ENCODE assay signal across 19 cellular contexts in genomic region chr1:37255868-37256267, GRCh38.
"Had no signal": no experiment of that assay in that cellular context is flagged by ENCODE, and none has a peak within 500 bp of the region (broad histone marks: within the 10 kb centered on the region; RNA-seq: fewer than 3 reads in every experiment).

No MANE protein-coding gene starts in this region.

- ATAC-seq: activated CD8-positive, alpha-beta memory T cell treated with anti-CD3 and anti-CD28 coated beads, Interleukin-2, amount 10 ng/mL, durations not matched to agents 7 days and 5 days; activated CD8-positive, alpha-beta T cell treated with anti-CD3 and anti-CD28 coated beads, Interleukin-2, amount 10 ng/mL, durations not matched to agents 7 days and 5 days; lower lobe of right lung; natural killer cell had no signal

- H3K4me1 Mint-ChIP-seq: activated CD8-positive, alpha-beta memory T cell treated with anti-CD3 and anti-CD28 coated beads, Interleukin-2, amount 10 ng/mL, durations not matched to agents 7 days and 5 days; natural killer cell had no signal

- H3K27ac Mint-ChIP-seq: activated CD8-positive, alpha-beta memory T cell treated with anti-CD3 and anti-CD28 coated beads, Interleukin-2, amount 10 ng/mL, durations not matched to agents 7 days and 5 days; activated CD8-positive, alpha-beta T cell treated with anti-CD3 and anti-CD28 coated beads, Interleukin-2, amount 10 ng/mL, durations not matched to agents 7 days and 5 days; activated naive CD8-positive, alpha-beta T cell; activated T-helper 2 cell treated with anti-CD3 and anti-CD28 coated beads, Interferon-gamma antibody, Interleukin-2, Interleukin-4, amounts not matched to agents 10 μg/mL and 5 μg/mL and 100 μg/mL, durations not matched to agents 14 hours and 24 hours and 36 hours; natural killer cell; T-helper 1 cell treated with Interleukin-12 subunit alpha and Interleukin-12 subunit beta and Interleukin-4 antibody, amounts not matched to agents 30 μg/mL and 1 μg/mL, for 36 hours had no signal

- H3K4me1 ChIP-seq: left lung, lower lobe of right lung, spleen had no signal

- H3K4me3 Mint-ChIP-seq: activated CD8-positive, alpha-beta memory T cell treated with anti-CD3 and anti-CD28 coated beads, Interleukin-2, amount 10 ng/mL, durations not matched to agents 7 days and 5 days; activated CD8-positive, alpha-beta T cell treated with anti-CD3 and anti-CD28 coated beads, Interleukin-2, amount 10 ng/mL, durations not matched to agents 7 days and 5 days; activated naive CD8-positive, alpha-beta T cell; natural killer cell; T-helper 1 cell treated with Interleukin-12 subunit alpha and Interleukin-12 subunit beta and Interleukin-4 antibody, amounts not matched to agents 30 μg/mL and 1 μg/mL, for 36 hours had no signal

- H3K9me3 Mint-ChIP-seq: activated T-helper 2 cell treated with anti-CD3 and anti-CD28 coated beads, Interferon-gamma antibody, Interleukin-2, Interleukin-4, amounts not matched to agents 10 μg/mL and 5 μg/mL and 100 μg/mL, durations not matched to agents 14 hours and 24 hours and 36 hours; T-helper 1 cell treated with Interleukin-12 subunit alpha and Interleukin-12 subunit beta and Interleukin-4 antibody, amounts not matched to agents 30 μg/mL and 1 μg/mL, for 36 hours had no signal

- DNase-seq: activated CD4-positive, alpha-beta T cell treated with anti-CD3 and anti-CD28 coated beads for 1 hour; activated naive CD4-positive, alpha-beta T cell; cerebellar nuclear complex; effector memory CD4-positive, alpha-beta T cell; left lung; lower lobe of right lung; mesenchymal stem cell; natural killer cell; spleen; stimulated activated naive CD4-positive, alpha-beta T cell treated with Interleukin-2 at 50 U/mL for 16 hours; T-helper 9 cell had no signal

- H3K4me3 ChIP-seq: coronary artery, left lung, lower lobe of right lung, spleen, tibial nerve had no signal

- H3K9me3 ChIP-seq: left lung, lower lobe of right lung, spleen, tibial nerve had no signal

- H3K36me3 ChIP-seq: left lung, lower lobe of right lung, spleen, tibial nerve had no signal

- H3K27ac ChIP-seq: coronary artery, dorsolateral prefrontal cortex, left lung, lower lobe of right lung, spleen, tibial nerve had no signal

- H3K36me3 Mint-ChIP-seq: activated naive CD8-positive, alpha-beta T cell; natural killer cell had no signal
